Comparison of ENCODE assay signal across 11 cellular contexts in genomic region chr17:59890720-59891119, GRCh38. TPM values are rescaled to one million over a fixed set of nuclear protein-coding genes. Genes with fewer than 3 reads are reported as not detected.
DNase-seq lines count a peak whose midpoint lies in the region; ATAC-seq and FAIRE-seq lines count a peak whose summit lies in the region.
"Had no signal": no experiment of that assay in that cellular context is flagged by ENCODE, and none has a peak within 500 bp of the region (broad histone marks: within the 10 kb centered on the region; RNA-seq: fewer than 3 reads in every experiment).

No MANE protein-coding gene starts in this region.

- in situ Hi-C loops in HAP-1 (cut with MboI; ENCODE audit: low sequenced_read_pairs) = no loop called here

- no peak for ATAC-seq in naive thymus-derived CD8-positive, alpha-beta T cell

- peak overlapping the region in 7 of 8 donors; percentile 4 to 97 (median 43) for H3K27ac Mint-ChIP-seq in CD8-positive, alpha-beta memory T cell
- peak overlapping the region in 9 of 10 donors; percentile 17 to 89 (median 67) for H3K27ac Mint-ChIP-seq in naive thymus-derived CD8-positive, alpha-beta T cell

- CTCF ChIA-PET in CD8-positive, alpha-beta memory T cell (lab: Charles Lee) = interaction anchor here (0.9 to 1.2 kb wide), 2 partner anchors 23 to 137 kb away, joined by 3 read pairs; no protein-coding TSS in a partner anchor

- FAIRE-seq in GM19239 (lab: Jason Lieb, UNC) = no peak

- peaks cover 4% of the 10 kb centered on the region for H3K36me3 ChIP-seq in CD8-positive, alpha-beta memory T cell (ENCODE audit: insufficient read depth, low read length)
- H3K36me3 ChIP-seq in HAP-1 (replicated peaks) = peaks cover 22% of the 10 kb centered on the region; the same call in 1 of the 2 replicates

- H3K27ac ChIP-seq in CD8-positive, alpha-beta memory T cell (ENCODE audit: low read depth, low read length) = no peak overlapping the region
- H3K27ac ChIP-seq: cardiac muscle cell had no signal

- H3K4me1 ChIP-seq in CD8-positive, alpha-beta memory T cell (ENCODE audit: insufficient read depth, low read length) = peaks cover 24% of the 10 kb centered on the region
- H3K4me1 ChIP-seq in HAP-1 = no peaks in the 10 kb centered on the region; the same call in 1 of the 2 replicates

- peaks cover 0 to 55% (median 10%) of the 10 kb centered on the region in 3 donors for H3K36me3 Mint-ChIP-seq in CD8-positive, alpha-beta memory T cell
- H3K36me3 Mint-ChIP-seq in naive thymus-derived CD8-positive, alpha-beta T cell = peaks cover 5 to 52% (median 8%) of the 10 kb centered on the region in 3 donors

- H3K4me3 Mint-ChIP-seq in CD8-positive, alpha-beta memory T cell = peak overlapping the region; percentile 14 to 87 (median 40)
- H3K4me3 Mint-ChIP-seq in naive thymus-derived CD8-positive, alpha-beta T cell = peak overlapping the region; percentile 11 to 100 (median 98)

- POLR2A ChIA-PET in CD8-positive, alpha-beta memory T cell (lab: Charles Lee) = no interaction called here
- POLR2A ChIA-PET in naive thymus-derived CD8-positive, alpha-beta T cell (lab: Charles Lee) = no interaction called here

- H3K4me3 ChIP-seq in CD8-positive, alpha-beta memory T cell (ENCODE audit: low read length) = no peak overlapping the region
- no peak overlapping the region for H3K4me3 ChIP-seq in HAP-1
- H3K4me3 ChIP-seq: cardiac muscle cell had no signal

- peaks cover 44 to 76% (median 57%) of the 10 kb centered on the region in 3 donors for H3K4me1 Mint-ChIP-seq in CD8-positive, alpha-beta memory T cell
- H3K4me1 Mint-ChIP-seq in naive thymus-derived CD8-positive, alpha-beta T cell = peaks cover 26 to 68% (median 59%) of the 10 kb centered on the region in 4 donors

- no peaks in the 10 kb centered on the region for H3K9me3 ChIP-seq in CD8-positive, alpha-beta memory T cell (ENCODE audit: low read length)
- H3K9me3 ChIP-seq in HAP-1 = no peaks in the 10 kb centered on the region

- DNase-seq in CD8-positive, alpha-beta memory T cell = no peak
- DNase-seq in HT1080 (ENCODE audit: low read depth) (peak; percentile 23), astrocyte of the hippocampus (ENCODE audit: low read depth, low spot score) (peak; percentile 29), NCI-H524 (lab: John Stamatoyannopoulos, UW) (no peak), GM19239 (ENCODE audit: insufficient read length, low spot score) (no peak), HAP-1 (ENCODE audit: low spot score in 2 of 2) (no peak), SHP77 (lab: John Stamatoyannopoulos, UW) (no peak)
- no peak for DNase-seq in naive thymus-derived CD8-positive, alpha-beta T cell
- DNase-seq: activated CD4-positive, CD25-positive, alpha-beta regulatory T cell; midbrain had no signal

- no peaks in the 10 kb centered on the region for H3K9me3 Mint-ChIP-seq in CD8-positive, alpha-beta memory T cell
- H3K9me3 Mint-ChIP-seq in naive thymus-derived CD8-positive, alpha-beta T cell = no peaks in the 10 kb centered on the region

- peaks cover 0 to 1% of the 10 kb centered on the region in 2 donors for H3K27me3 Mint-ChIP-seq in CD8-positive, alpha-beta memory T cell
- H3K27me3 Mint-ChIP-seq in naive thymus-derived CD8-positive, alpha-beta T cell = no peaks in the 10 kb centered on the region

- H3K27me3 ChIP-seq in CD8-positive, alpha-beta memory T cell (ENCODE audit: insufficient read depth, low read length, poor library complexity, severe bottlenecking) = no peaks in the 10 kb centered on the region
- no peaks in the 10 kb centered on the region for H3K27me3 ChIP-seq in HAP-1 (ENCODE audit: low read depth)
- H3K27me3 ChIP-seq: cardiac muscle cell had no signal

RNA-seq across cellular contexts. Expression of gene TUBD1, which starts 2.0 kb away (rescaled TPM):
- total RNA-seq in CD8-positive, alpha-beta memory T cell = 10 to 100 TPM in 1 of 2 experiments, 1 to 10 TPM in 1; 9.5 to 11.9 TPM
- 17.3 TPM for polyA plus RNA-seq in CD8-positive, alpha-beta memory T cell
- total RNA-seq in HT1080 (2014; rRNA removed; shearing (Covaris generic)) = 3.5 and 6.1 TPM in 2 replicates
- polyA plus RNA-seq in HT1080 (2015; cell fraction: cytosol; rRNA removed) = 3.4 and 4.0 TPM in 2 replicates
- 7.1 TPM in 2 replicates for polyA plus RNA-seq in HT1080 (2015; cell fraction: nucleus; rRNA removed)
- total RNA-seq in naive thymus-derived CD8-positive, alpha-beta T cell = 10 to 100 TPM; 33.5 to 36.7 TPM
- 10 to 100 TPM; 16.9 to 24.0 (median 17.0) TPM for polyA plus RNA-seq in naive thymus-derived CD8-positive, alpha-beta T cell

RNA-seq across cellular contexts. Expression of gene RPS6KB1, which starts 2.2 kb away (rescaled TPM):
- total RNA-seq in CD8-positive, alpha-beta memory T cell = 10 to 100 TPM; 44.5 to 52.3 TPM
- 24.4 TPM for polyA plus RNA-seq in CD8-positive, alpha-beta memory T cell
- total RNA-seq in HT1080 (2014; rRNA removed; shearing (Covaris generic)) = 16.4 and 16.8 TPM in 2 replicates
- 10.8 and 13.7 TPM in 2 replicates for polyA plus RNA-seq in HT1080 (2015; cell fraction: cytosol; rRNA removed)
- 22.5 and 23.0 TPM in 2 replicates for polyA plus RNA-seq in HT1080 (2015; cell fraction: nucleus; rRNA removed)
- total RNA-seq in naive thymus-derived CD8-positive, alpha-beta T cell = 10 to 100 TPM; 65.9 to 79.4 TPM
- 10 to 100 TPM; 22.7 to 31.5 (median 23.5) TPM for polyA plus RNA-seq in naive thymus-derived CD8-positive, alpha-beta T cell

Comparison
In these comparisons a context has a peak if more than half of its experiments do, and no peak if none do; other contexts are left out.
1. DNase-seq: peak in HT1080 (single experiment) and astrocyte of the hippocampus (single experiment); none in CD8-positive, alpha-beta memory T cell (0 of 5), naive thymus-derived CD8-positive, alpha-beta T cell (0 of 10), NCI-H524 (0 of 2), GM19239 (single experiment), HAP-1 (0 of 2) and SHP77 (0 of 2).